In genomic region chr2:21627938-21628337, GRCh38 we compare ENCODE assay signal across 24 cellular contexts.
DNase-seq lines count a peak whose midpoint lies in the region; ATAC-seq and TF ChIP-seq lines count a peak whose summit lies in the region.
"Had no signal": no experiment of that assay in that cellular context is flagged by ENCODE, and none has a peak within 500 bp of the region (broad histone marks: within the 10 kb centered on the region; RNA-seq: fewer than 3 reads in every experiment).

No MANE protein-coding gene starts in this region.

- TF ChIP-seq CTCF in 22Rv1 (IDR thresholded peaks at IDR 0.05) (0 out of 2 replicates have a peak, but pooled peaks have one; percentile 11), nephron (IDR thresholded peaks at IDR 0.05; ENCODE audit: unreplicated experiment in 3 of 3) (peak in 2 of 3 experiments; percentile 18 to 40), gastrocnemius medialis (IDR thresholded peaks at IDR 0.05 in 4 of 5, conservative IDR thresholded peaks at IDR 0.05 in 1 of 5) (no peak)

- ATAC-seq in gastrocnemius medialis = no peak
- no peak for ATAC-seq in HG02623 (IDR thresholded peaks at IDR 0.05; ENCODE audit: unreplicated experiment)
- no peak for ATAC-seq in HG03354 (IDR thresholded peaks at IDR 0.05; ENCODE audit: poor library complexity, severe bottlenecking, unreplicated experiment)
- ATAC-seq: A549, PC-3 had no signal

- H3K27me3 ChIP-seq in gastrocnemius medialis = no peaks in the 10 kb centered on the region

- H3K4me3 Mint-ChIP-seq in nephron = no peak overlapping the region
- H3K4me3 Mint-ChIP-seq: B cell; CD4-positive, CD25-positive, alpha-beta regulatory T cell; IgD-negative memory B cell had no signal

- no peak overlapping the region for H3K27ac Mint-ChIP-seq in nephron
- H3K27ac Mint-ChIP-seq: B cell; CD4-positive, CD25-positive, alpha-beta regulatory T cell; IgD-negative memory B cell had no signal

- H3K27ac ChIP-seq in 22Rv1 (no peak overlapping the region), gastrocnemius medialis (no peak overlapping the region)
- H3K27ac ChIP-seq: A549, SK-N-MC had no signal

- in situ Hi-C loops in gastrocnemius medialis (cut with MboI; ENCODE audit: low sequenced_read_pairs in 4 of 4) = no loop called here

- no peaks in the 10 kb centered on the region for H3K4me1 Mint-ChIP-seq in nephron
- H3K4me1 Mint-ChIP-seq: B cell; CD4-positive, CD25-positive, alpha-beta regulatory T cell; IgD-negative memory B cell had no signal

- H3K27me3 Mint-ChIP-seq in nephron (ENCODE audit: low read depth) = peaks cover 6% of the 10 kb centered on the region
- H3K27me3 Mint-ChIP-seq: B cell; CD4-positive, CD25-positive, alpha-beta regulatory T cell; IgD-negative memory B cell had no signal

- H3K9me3 ChIP-seq in gastrocnemius medialis = no peaks in the 10 kb centered on the region

- no peak overlapping the region for H3K4me3 ChIP-seq in gastrocnemius medialis
- H3K4me3 ChIP-seq: A549, SK-N-MC had no signal

- no peaks in the 10 kb centered on the region for H3K9me3 Mint-ChIP-seq in nephron

- H3K4me1 ChIP-seq in gastrocnemius medialis = no peaks in the 10 kb centered on the region
- H3K4me1 ChIP-seq: A549 had no signal

- DNase-seq in EL (peak; percentile 44), fibroblast of peridontal ligament (ENCODE audit: extremely low read depth) (peak; percentile 42), gastrocnemius medialis (no peak), SIG-M5 (lab: John Stamatoyannopoulos, UW) (no peak)
- DNase-seq: CD4-positive, CD25-positive, alpha-beta regulatory T cell; DND-41; GOT3; HCEC 1CT; Kasumi-1; NCI-H1417; NCI-H187; NCI-H446; NCI-H526; PC-3; RPMI8226; SHP77 had no signal

- no peaks in the 10 kb centered on the region for H3K36me3 ChIP-seq in gastrocnemius medialis

- TF ChIP-seq POLR2A in gastrocnemius medialis (IDR thresholded peaks at IDR 0.05) = no peak

- intact Hi-C loops in gastrocnemius medialis (cut with DNase I; ENCODE audit: low total_unique reads) = no loop called here

- no peaks in the 10 kb centered on the region for H3K36me3 Mint-ChIP-seq in nephron (ENCODE audit: low read depth)
- H3K36me3 Mint-ChIP-seq: CD4-positive, CD25-positive, alpha-beta regulatory T cell; IgD-negative memory B cell had no signal

Comparison
In these comparisons a context has a peak if more than half of its experiments do, and no peak if none do; other contexts are left out.
1. CTCF ChIP-seq: peak in 22Rv1 (single experiment) and nephron (2 of 3); none in gastrocnemius medialis (0 of 5).
2. DNase-seq: peak in EL (single experiment) and fibroblast of peridontal ligament (single experiment); none in gastrocnemius medialis (0 of 2) and SIG-M5 (single experiment).